Comparison of ENCODE assay signal across 8 cellular contexts in the genomic region with DNA sequence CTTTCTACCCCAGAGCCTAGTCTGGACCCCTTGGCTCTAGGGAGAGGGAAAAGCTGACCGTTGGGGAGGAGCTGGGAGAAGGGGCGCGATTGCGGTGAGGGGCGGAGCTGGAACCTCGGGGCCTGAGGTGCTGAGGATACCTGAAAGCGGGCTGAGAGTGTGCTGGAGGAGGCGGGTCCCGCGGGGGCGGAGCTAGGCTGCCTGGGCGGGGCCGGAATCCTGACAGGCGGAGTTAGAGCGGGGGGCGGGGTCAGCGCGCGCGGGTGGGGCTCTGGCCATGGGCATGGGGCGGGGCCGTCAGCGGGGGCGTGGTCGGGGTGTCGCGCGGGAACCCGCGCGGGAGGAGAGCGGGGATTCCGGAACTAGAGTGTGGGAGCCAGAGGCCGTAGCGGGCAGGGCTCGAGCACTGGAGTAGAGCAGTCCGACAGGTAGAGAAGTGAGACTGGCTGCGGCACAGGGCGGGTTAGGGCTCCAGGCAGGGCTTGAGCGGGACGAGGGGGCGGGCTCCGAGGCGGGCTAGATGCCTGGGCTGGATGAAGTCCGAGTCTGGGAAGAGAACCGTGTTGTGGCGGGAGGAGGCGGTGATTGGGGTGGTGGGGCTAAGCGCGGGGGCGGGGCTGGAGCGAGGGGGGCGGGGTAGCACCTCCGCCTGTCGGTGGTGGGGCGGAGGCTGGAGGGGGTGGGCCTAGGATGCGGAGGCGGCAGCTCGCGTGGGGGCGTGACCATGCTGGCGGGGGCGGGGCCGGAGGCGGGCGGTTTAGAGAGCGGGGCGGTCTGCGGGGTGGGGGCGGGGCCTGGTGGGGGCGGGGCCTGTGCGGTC. TPM values are rescaled to one million over a fixed set of nuclear protein-coding genes. Genes with fewer than 3 reads are reported as not detected.
DNase-seq lines count a peak whose midpoint lies in the region; ATAC-seq, FAIRE-seq and TF ChIP-seq lines count a peak whose summit lies in the region.

A gene (plus strand): TSS at position 815 of the 820 bp plus-strand sequence. CDS start 35 bp downstream, outside the sequence.

- TF ChIP-seq CTCF in uterus (IDR thresholded peaks at IDR 0.05): no peak

- no peaks in the 10 kb centered on the region for H3K27me3 ChIP-seq in right cardiac atrium (ENCODE audit: control insufficient read depth, insufficient read depth)
- H3K27me3 ChIP-seq in uterus: no peaks in the 10 kb centered on the region

- H3K27me3 Mint-ChIP-seq in T-helper 17 cell: no peaks in the 10 kb centered on the region

- peaks cover 3% of the 10 kb centered on the region for H3K36me3 Mint-ChIP-seq in T-helper 17 cell (ENCODE audit: low read depth)

- intact Hi-C loops in right cardiac atrium (cut with DNase I): no loop called here
- intact Hi-C loops in uterus (cut with DNase I; ENCODE audit: low total_unique reads): no loop called here

- peak within 1 kb of the TSS; percentile 99 for H3K27ac ChIP-seq in right cardiac atrium (ENCODE audit: low read length)
- peak within 1 kb of the TSS; percentile 94 to 98 for H3K27ac ChIP-seq in uterus

- H3K4me3 Mint-ChIP-seq in T-helper 17 cell: peak within 1 kb of the TSS; percentile 96

- peaks cover 18% of the 10 kb centered on the region for H3K4me1 Mint-ChIP-seq in T-helper 17 cell

- no peaks in the 10 kb centered on the region for H3K36me3 ChIP-seq in uterus

- H3K27ac Mint-ChIP-seq in T-helper 17 cell: peak within 1 kb of the TSS; percentile 97

- peak within 1 kb of the TSS; percentile 61 for H3K4me3 ChIP-seq in right cardiac atrium (ENCODE audit: low read length)
- H3K4me3 ChIP-seq in uterus: peak within 1 kb of the TSS; percentile 54 to 63

- DNase-seq in GM12891 (ENCODE audit: insufficient read length, low spot score) (peak; percentile 95), NCI-H187 treated with DMSO at 0.1 percent for 48 hours (lab: John Stamatoyannopoulos, UW) (peak; percentile 72), T-helper 17 cell (peak; percentile 99 to 100 (median 100)), amygdala (lab: John Stamatoyannopoulos, UW) (peak; percentile 31 to 98 (median 92)), right cardiac atrium (peak; percentile 98 to 100 (median 99)), putamen (ENCODE audit: low spot score) (peak; percentile 90), uterus (peak; percentile 98)

- under 1% methylated on average over 71 of the region's 72 CpGs for WGBS in right cardiac atrium

- TF ChIP-seq POLR2A in GM12891 (IDR thresholded peaks at IDR 0.05; ENCODE audit: low read depth, low read length) (no peak), uterus (IDR thresholded peaks at IDR 0.05) (peak; percentile 46 to 48)

- H3K9me3 ChIP-seq in T-helper 17 cell (ENCODE audit: control insufficient read depth, low read length, poor library complexity, severe bottlenecking): no peaks in the 10 kb centered on the region
- H3K9me3 ChIP-seq in right cardiac atrium (ENCODE audit: control insufficient read depth, low read length): no peaks in the 10 kb centered on the region
- no peaks in the 10 kb centered on the region for H3K9me3 ChIP-seq in uterus

- H3K4me1 ChIP-seq in right cardiac atrium (ENCODE audit: control insufficient read depth, insufficient read depth, low read length) (no peaks in the 10 kb centered on the region), uterus (peaks cover 3 to 16% of the 10 kb centered on the region in 2 donors)

- FAIRE-seq in GM12891 (lab: Jason Lieb, UNC): peak; percentile 97

- ATAC-seq in HG02884 (IDR thresholded peaks at IDR 0.05; ENCODE audit: unreplicated experiment) (peak; percentile 45), T-helper 17 cell (peak; percentile 78), right cardiac atrium (peak; percentile 88 to 90)

TF ChIP-seq in GM12891, 5 proteins besides CTCF, POLR2A, EP300 and RAD21:
- TF ChIP-seq TAF1 (IDR thresholded peaks at IDR 0.05; ENCODE audit: low read depth, low read length) (peak; percentile 30; the same call in 1 of the 2 replicates), PAX5 (IDR thresholded peaks at IDR 0.05; ENCODE audit: insufficient read depth, low read length, severe bottlenecking) (no peak), SPI1 (IDR thresholded peaks at IDR 0.05; ENCODE audit: low read depth, low read length) (peak; percentile 55; the same call in 1 of the 2 replicates), POLR2AphosphoS5 (IDR thresholded peaks at IDR 0.05; ENCODE audit: low read depth, low read length) (peak; percentile 69), POU2F2 (IDR thresholded peaks at IDR 0.05; ENCODE audit: low read depth, low read length) (0 out of 2 replicates have a peak, but pooled peaks have one; percentile 17)

RNA-seq across cellular contexts. Expression of the gene that starts here (rescaled TPM):
- polyA plus RNA-seq in GM12891 (2012; ENCODE audit: low read depth, missing spikeins): 2.5 TPM
- total RNA-seq in T-helper 17 cell (1 to 10 TPM; 9.2 to 9.9 TPM), right cardiac atrium (10 to 100 TPM; 13.3 to 16.9 (median 15.0) TPM), uterus (10 to 100 TPM in 2 of 4 donors, 1 to 10 TPM in 2; 2.8 to 39.5 (median 13.5) TPM)
- 7.0 TPM for polyA plus RNA-seq in right cardiac atrium

Comparison
In these comparisons a context has a peak if more than half of its experiments do, and no peak if none do; other contexts are left out.
1. Peak in every context shown above with its lines: DNase-seq, ATAC-seq, H3K4me3 ChIP-seq and H3K27ac ChIP-seq.